Comparison of ENCODE assay signal across 8 cellular contexts in the genomic region with DNA sequence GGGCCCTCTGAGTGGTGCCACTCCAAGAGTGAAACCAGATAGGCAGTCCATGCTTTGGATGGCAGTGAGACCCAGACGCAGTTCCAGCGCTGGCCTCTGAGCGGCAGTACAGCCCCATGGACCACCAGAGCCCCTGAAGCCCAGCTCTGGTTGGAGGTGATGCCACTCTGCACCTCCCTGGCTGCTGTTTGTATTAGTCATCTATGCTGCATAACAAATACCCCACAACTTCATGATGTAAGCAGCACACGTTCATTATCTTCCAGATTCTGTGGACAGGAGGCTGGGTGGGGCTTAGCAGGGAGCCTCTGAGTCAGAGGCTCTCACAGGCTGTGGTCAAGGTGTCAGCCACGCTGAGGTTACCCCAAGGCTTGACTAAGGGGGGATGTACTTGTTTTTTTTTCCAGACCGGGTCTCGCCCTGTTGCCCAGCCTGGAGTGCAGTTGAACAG. TPM values are rescaled to one million over a fixed set of nuclear protein-coding genes. Genes with fewer than 3 reads are reported as not detected.
DNase-seq lines count a peak whose midpoint lies in the region; ATAC-seq and TF ChIP-seq lines count a peak whose summit lies in the region.

No MANE protein-coding gene starts in this region.

- intact Hi-C loops in activated naive CD4-positive, alpha-beta T cell treated with anti-CD3 and anti-CD28 coated beads for 36 hours (cut with micrococcal nuclease): loop anchor here (1.0 to 5.0 kb wide), 4 partner anchors 9 to 275 kb away; a partner anchor contains a TSS
- intact Hi-C loops in left cardiac atrium (cut with DNase I): no loop called here

- H3K27me3 Mint-ChIP-seq in activated naive CD4-positive, alpha-beta T cell treated with anti-CD3 and anti-CD28 coated beads for 36 hours (ENCODE audit: low read depth): no peaks in the 10 kb centered on the region

- no peak overlapping the region for H2AFZ ChIP-seq in SK-N-SH (ENCODE audit: low read depth)

- DNase-seq in Caki2 (ENCODE audit: low read depth) (peak; percentile 71), HuH-7.5 (ENCODE audit: low spot score) (peak; percentile 75), SK-N-SH (peak; percentile 82), left cardiac atrium (peak; percentile 56)
- peak; percentile 86 for DNase-seq in activated naive CD4-positive, alpha-beta T cell treated with anti-CD3 and anti-CD28 coated beads for 36 hours
- DNase-seq in stimulated activated CD4-positive, alpha-beta T cell treated with anti-CD3 and anti-CD28 coated beads, Interleukin-12 subunit alpha, Interleukin-12 subunit beta, amount 100 ng/mL, for 24 hours (ENCODE audit: low read depth in 2 of 2): peak; percentile 59 to 77

- peaks cover 3% of the 10 kb centered on the region; the same call in 1 of the 2 replicates for H3K79me2 ChIP-seq in SK-N-SH (ENCODE audit: insufficient read depth)

- peak; percentile 80 for TF ChIP-seq CTCF in SK-N-SH (IDR thresholded peaks at IDR 0.05)

- no peaks in the 10 kb centered on the region for H4K20me1 ChIP-seq in SK-N-SH (ENCODE audit: insufficient read depth)

- 74% methylated on average over 4 of the region's 7 CpGs for WGBS in SK-N-SH (ENCODE audit: low lambda C conversion rate)

- no peak overlapping the region for H3K4me2 ChIP-seq in SK-N-SH

- no peak overlapping the region for H3K4me3 Mint-ChIP-seq in activated naive CD4-positive, alpha-beta T cell treated with anti-CD3 and anti-CD28 coated beads for 36 hours

- no peaks in the 10 kb centered on the region for H3K9me2 ChIP-seq in SK-N-SH

- ATAC-seq in left cardiac atrium: peak; percentile 46 to 56
- no peak for ATAC-seq in GM21381 (IDR thresholded peaks at IDR 0.05; ENCODE audit: unreplicated experiment)
- ATAC-seq in GM18858 (IDR thresholded peaks at IDR 0.05; ENCODE audit: unreplicated experiment): no peak

- POLR2A ChIA-PET in SK-N-SH (lab: Yijun Ruan, JAX): no interaction called here

- in situ Hi-C loops in Caki2 (cut with HindIII; ENCODE audit: low pct_unique_long_range_greater_than_20kb, low sequenced_read_pairs): no loop called here

- H3K9ac ChIP-seq in SK-N-SH: no peak overlapping the region

- no peaks in the 10 kb centered on the region for H3K27me3 ChIP-seq in SK-N-SH (ENCODE audit: insufficient read depth)

- no peak overlapping the region for H3K27ac ChIP-seq in SK-N-SH (ENCODE audit: low read depth in 2 of 2, low read length in 1 of 2)

- H3K4me3 ChIP-seq in SK-N-SH (ENCODE audit: low read depth in 2 of 2, low read length in 1 of 2): no peak overlapping the region; a peak in 1 of 4 replicates

- CTCF ChIA-PET in SK-N-SH (lab: Yijun Ruan, JAX): interaction anchor here (0.5 to 2.3 kb wide), 16 partner anchors 9 to 579 kb away, joined by 3 to 15 read pairs (median 4); a partner anchor contains a TSS
- CTCF ChIA-PET in activated naive CD4-positive, alpha-beta T cell treated with anti-CD3 and anti-CD28 coated beads for 36 hours (lab: Charles Lee): interaction anchor here (0.9 to 2.3 kb wide), 2 partner anchors 9 to 96 kb away, joined by 3 to 12 read pairs; no protein-coding TSS in a partner anchor

- H3F3A ChIP-seq in SK-N-SH (replicated peaks; ENCODE audit: insufficient read depth): peaks cover 15% of the 10 kb centered on the region

- no peaks in the 10 kb centered on the region for H3K36me3 ChIP-seq in SK-N-SH (replicated peaks in 1 of 2; ENCODE audit: control insufficient read depth in 1 of 2, insufficient read depth in 2 of 2, low read length in 1 of 2)

- peak; percentile 86 for TF ChIP-seq RAD21 in SK-N-SH (IDR thresholded peaks at IDR 0.05; ENCODE audit: low read length)

- H3K4me1 Mint-ChIP-seq in activated naive CD4-positive, alpha-beta T cell treated with anti-CD3 and anti-CD28 coated beads for 36 hours (ENCODE audit: low read depth): peaks cover 17% of the 10 kb centered on the region

- H3K9me3 ChIP-seq in SK-N-SH: no peaks in the 10 kb centered on the region

- H3K27ac Mint-ChIP-seq in activated naive CD4-positive, alpha-beta T cell treated with anti-CD3 and anti-CD28 coated beads for 36 hours: peak overlapping the region; percentile 46

- no peaks in the 10 kb centered on the region for H3K36me3 Mint-ChIP-seq in activated naive CD4-positive, alpha-beta T cell treated with anti-CD3 and anti-CD28 coated beads for 36 hours (ENCODE audit: low read depth)

- no peak for TF ChIP-seq EP300 in SK-N-SH (IDR thresholded peaks at IDR 0.05; ENCODE audit: borderline replicate concordance in 1 of 2, low read depth in 1 of 2, low read length in 1 of 2)

- H3K4me1 ChIP-seq in SK-N-SH (ENCODE audit: control insufficient read depth in 1 of 2, insufficient read depth in 2 of 2, low read depth in 1 of 2, low read length in 1 of 2): peaks cover 0 to 7% of the 10 kb centered on the region in 2 experiments; a peak in 2 of 4 replicates

- H3K9me3 Mint-ChIP-seq in activated naive CD4-positive, alpha-beta T cell treated with anti-CD3 and anti-CD28 coated beads for 36 hours: peaks cover 3% of the 10 kb centered on the region

TF ChIP-seq in SK-N-SH, 30 proteins besides CTCF, POLR2A, EP300 and RAD21 (continues in another document):
- no peak for TF ChIP-seq POLR2AphosphoS5 (IDR thresholded peaks at IDR 0.05; ENCODE audit: low read depth, low read length)
- no peak for TF ChIP-seq TAF1 (IDR thresholded peaks at IDR 0.05; ENCODE audit: borderline replicate concordance, low read depth, low read length)
- no peak for TF ChIP-seq SIN3A (IDR thresholded peaks at IDR 0.05; ENCODE audit: borderline replicate concordance, low read depth, low read length)
- TF ChIP-seq, protein P1, sequence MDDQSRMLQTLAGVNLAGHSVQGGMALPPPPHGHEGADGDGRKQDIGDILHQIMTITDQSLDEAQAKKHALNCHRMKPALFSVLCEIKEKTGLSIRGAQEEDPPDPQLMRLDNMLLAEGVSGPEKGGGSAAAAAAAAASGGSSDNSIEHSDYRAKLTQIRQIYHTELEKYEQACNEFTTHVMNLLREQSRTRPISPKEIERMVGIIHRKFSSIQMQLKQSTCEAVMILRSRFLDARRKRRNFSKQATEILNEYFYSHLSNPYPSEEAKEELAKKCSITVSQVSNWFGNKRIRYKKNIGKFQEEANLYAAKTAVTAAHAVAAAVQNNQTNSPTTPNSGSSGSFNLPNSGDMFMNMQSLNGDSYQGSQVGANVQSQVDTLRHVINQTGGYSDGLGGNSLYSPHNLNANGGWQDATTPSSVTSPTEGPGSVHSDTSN (IDR thresholded peaks at IDR 0.05): no peak
- no peak for TF ChIP-seq RFX5 (IDR thresholded peaks at IDR 0.05; ENCODE audit: low read length)
- peak; percentile 30; the same call in 1 of the 2 replicates for TF ChIP-seq RCOR1 (IDR thresholded peaks at IDR 0.05; ENCODE audit: low read length)
- TF ChIP-seq, protein P2, sequence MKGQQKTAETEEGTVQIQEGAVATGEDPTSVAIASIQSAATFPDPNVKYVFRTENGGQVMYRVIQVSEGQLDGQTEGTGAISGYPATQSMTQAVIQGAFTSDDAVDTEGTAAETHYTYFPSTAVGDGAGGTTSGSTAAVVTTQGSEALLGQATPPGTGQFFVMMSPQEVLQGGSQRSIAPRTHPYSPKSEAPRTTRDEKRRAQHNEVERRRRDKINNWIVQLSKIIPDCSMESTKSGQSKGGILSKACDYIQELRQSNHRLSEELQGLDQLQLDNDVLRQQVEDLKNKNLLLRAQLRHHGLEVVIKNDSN (IDR thresholded peaks at IDR 0.05; ENCODE audit: borderline replicate concordance, low read depth): no peak
- TF ChIP-seq FOSL2 (IDR thresholded peaks at IDR 0.05; ENCODE audit: borderline replicate concordance, low read depth): no peak
- TF ChIP-seq SMC3 (IDR thresholded peaks at IDR 0.05; ENCODE audit: low read depth, low read length): peak; percentile 57
- no peak for TF ChIP-seq ELF1 (IDR thresholded peaks at IDR 0.05)
- TF ChIP-seq TCF12 (IDR thresholded peaks at IDR 0.05): no peak

RNA-seq across cellular contexts. Expression of a gene that starts 5.1 kb away (rescaled TPM):
- total RNA-seq in Caki2 (2014; rRNA removed; shearing (Covaris generic); ENCODE audit: low replicate concordance): 42.0 and 59.6 TPM in 2 replicates
- polyA plus RNA-seq in SK-N-SH (2012; rRNA removed): 417 and 509 TPM in 2 replicates
- polyA plus RNA-seq in SK-N-SH (2012; cell fraction: cytosol; rRNA removed): 206 and 304 TPM in 2 replicates
- polyA plus RNA-seq in SK-N-SH (2012; cell fraction: nucleus; rRNA removed): 278 and 300 TPM in 2 replicates
- 10 to 100 TPM; 86.7 to 87.0 TPM for total RNA-seq in activated naive CD4-positive, alpha-beta T cell treated with anti-CD3 and anti-CD28 coated beads for 36 hours
- 10 to 100 TPM; 45.3 to 71.1 TPM for total RNA-seq in left cardiac atrium

RNA-seq across cellular contexts. Expression of a gene that starts 9.8 kb away (rescaled TPM):
- 9.8 and 33.7 TPM in 2 replicates for total RNA-seq in Caki2 (2014; rRNA removed; shearing (Covaris generic); ENCODE audit: low replicate concordance)
- 53.0 and 56.6 TPM in 2 replicates for polyA plus RNA-seq in SK-N-SH (2012; rRNA removed)
- polyA plus RNA-seq in SK-N-SH (2012; cell fraction: cytosol; rRNA removed): 14.3 and 25.0 TPM in 2 replicates
- 214 and 256 TPM in 2 replicates for polyA plus RNA-seq in SK-N-SH (2012; cell fraction: nucleus; rRNA removed)
- total RNA-seq in activated naive CD4-positive, alpha-beta T cell treated with anti-CD3 and anti-CD28 coated beads for 36 hours: 1 to 10 TPM; 8.9 to 9.6 TPM
- total RNA-seq in left cardiac atrium: 10 to 100 TPM in 1 of 2 donors, 1 to 10 TPM in 1; 8.9 to 15.9 TPM

RNA-seq across cellular contexts. Expression of a gene that starts 10.1 kb away (rescaled TPM):
- 100.0 and 111 TPM in 2 replicates for total RNA-seq in Caki2 (2014; rRNA removed; shearing (Covaris generic); ENCODE audit: low replicate concordance)
- 133 and 166 TPM in 2 replicates for polyA plus RNA-seq in SK-N-SH (2012; rRNA removed)
- 36.0 and 79.9 TPM in 2 replicates for polyA plus RNA-seq in SK-N-SH (2012; cell fraction: cytosol; rRNA removed)
- polyA plus RNA-seq in SK-N-SH (2012; cell fraction: nucleus; rRNA removed): 268 and 315 TPM in 2 replicates
- total RNA-seq in activated naive CD4-positive, alpha-beta T cell treated with anti-CD3 and anti-CD28 coated beads for 36 hours: 10 to 100 TPM; 19.9 to 20.9 TPM
- 10 to 100 TPM; 27.3 to 33.5 TPM for total RNA-seq in left cardiac atrium

RNA-seq across cellular contexts. Expression of a gene that starts 21.6 kb away (rescaled TPM):
- total RNA-seq in Caki2 (2014; rRNA removed; shearing (Covaris generic); ENCODE audit: low replicate concordance): 320 and 357 TPM in 2 replicates
- 266 and 320 TPM in 2 replicates for polyA plus RNA-seq in SK-N-SH (2012; rRNA removed)
- polyA plus RNA-seq in SK-N-SH (2012; cell fraction: cytosol; rRNA removed): 181 and 235 TPM in 2 replicates
- polyA plus RNA-seq in SK-N-SH (2012; cell fraction: nucleus; rRNA removed): 203 and 269 TPM in 2 replicates
- total RNA-seq in activated naive CD4-positive, alpha-beta T cell treated with anti-CD3 and anti-CD28 coated beads for 36 hours: 10 to 100 TPM; 68.3 to 74.0 TPM
- 10 to 100 TPM; 63.2 to 63.4 TPM for total RNA-seq in left cardiac atrium

RNA-seq across cellular contexts. Expression of a gene that starts 33.5 kb away (rescaled TPM):
- total RNA-seq in Caki2 (2014; rRNA removed; shearing (Covaris generic); ENCODE audit: low replicate concordance): 37.5 and 77.1 TPM in 2 replicates
- 20.5 and 24.8 TPM in 2 replicates for polyA plus RNA-seq in SK-N-SH (2012; rRNA removed)
- polyA plus RNA-seq in SK-N-SH (2012; cell fraction: cytosol; rRNA removed): 14.0 and 21.2 TPM in 2 replicates
- 60.8 and 64.8 TPM in 2 replicates for polyA plus RNA-seq in SK-N-SH (2012; cell fraction: nucleus; rRNA removed)
- total RNA-seq in activated naive CD4-positive, alpha-beta T cell treated with anti-CD3 and anti-CD28 coated beads for 36 hours: 10 to 100 TPM; 15.8 to 18.2 TPM
- total RNA-seq in left cardiac atrium: 10 to 100 TPM; 24.2 to 38.1 TPM

Comparison
In these comparisons a context has a peak if more than half of its experiments do, and no peak if none do; other contexts are left out.
1. ATAC-seq: peak in left cardiac atrium (2 of 2); none in GM21381 (single experiment) and GM18858 (single experiment).
2. Peak in every context shown above with its lines, with median percentiles within 50 percentile points of each other: DNase-seq.